ENCODE assay signal across 10 cellular contexts in the genomic region with DNA sequence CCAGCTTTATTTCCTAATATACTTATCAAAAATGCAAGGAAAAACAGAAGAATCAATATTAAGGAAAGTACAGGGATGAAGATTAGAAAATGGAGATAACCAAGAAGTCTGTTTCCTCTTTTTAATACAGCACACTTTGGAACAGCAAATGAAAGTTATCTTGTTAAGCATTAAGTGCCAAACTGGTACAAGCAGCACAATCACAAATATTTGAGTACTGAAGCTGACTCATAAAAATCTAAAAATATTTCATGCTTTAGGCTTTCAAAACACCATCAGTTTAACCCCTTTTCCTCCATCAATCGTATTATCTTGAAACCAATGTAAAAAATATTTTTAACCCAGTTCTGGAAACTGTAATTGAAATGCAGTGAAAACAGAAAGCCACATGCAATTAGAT. TPM values are rescaled to one million over a fixed set of nuclear protein-coding genes. Genes with fewer than 3 reads are reported as not detected.
DNase-seq lines count a peak whose midpoint lies in the region; ATAC-seq and TF ChIP-seq lines count a peak whose summit lies in the region.
"Had no signal": no experiment of that assay in that cellular context is flagged by ENCODE, and none has a peak within 500 bp of the region (broad histone marks: within the 10 kb centered on the region; RNA-seq: fewer than 3 reads in every experiment).

No MANE protein-coding gene starts in this region.

- H3K27me3 Mint-ChIP-seq in naive B cell = no peaks in the 10 kb centered on the region

- TF ChIP-seq CTCF in HCT116 (IDR thresholded peaks at IDR 0.05 in 2 of 3, conservative IDR thresholded peaks at IDR 0.05 in 1 of 3; ENCODE audit: borderline replicate concordance in 1 of 3, insufficient read depth in 1 of 3, low read depth in 2 of 3, low read length in 2 of 3) (no peak), dorsolateral prefrontal cortex (IDR thresholded peaks at IDR 0.05 in 54 of 56, conservative IDR thresholded peaks at IDR 0.05 in 2 of 56; ENCODE audit: low read depth in 1 of 56, partially characterized antibody in 56 of 56) (no peak)

- H3K4me1 ChIP-seq in BLaER1 treated with 17β-estradiol and CSF1 and Interleukin-3, amounts not matched to agents 10 nM and 100 nM = peaks cover 67 to 77% (median 74%) of the 10 kb centered on the region in 10 experiments
- H3K4me1 ChIP-seq in HCT116 (ENCODE audit: control insufficient read depth in 1 of 2, insufficient read depth in 2 of 2, low read length in 2 of 2) = peaks cover 9 to 36% of the 10 kb centered on the region in 2 experiments; a peak in 3 of 4 replicates

- peak overlapping the region; percentile 31 to 79 (median 64) for H3K4me3 Mint-ChIP-seq in naive B cell

- H3K27ac ChIP-seq in BLaER1 treated with 17β-estradiol and CSF1 and Interleukin-3, amounts not matched to agents 10 nM and 100 nM = peak overlapping the region in 7 of 11 experiments; percentile 24 to 95 (median 94); a peak in 10 of 22 replicates
- H3K27ac ChIP-seq in HCT116 (ENCODE audit: low read depth, low read length) (no peak overlapping the region), dorsolateral prefrontal cortex (no peak overlapping the region)

- peaks cover 86% of the 10 kb centered on the region for H3K79me2 ChIP-seq in HCT116 (ENCODE audit: insufficient read depth, low read length)

- no peak overlapping the region for H2AFZ ChIP-seq in HCT116 (ENCODE audit: low read depth, low read length, poor library complexity, severe bottlenecking)

- H3K9me3 Mint-ChIP-seq in naive B cell = peaks cover 0 to 3% (median 0%) of the 10 kb centered on the region in 7 donors

- no TSS peak for BruUV-seq in HCT116 (replicated peaks; lab: Mats Ljungman, UMichigan)

- H3K9me2 ChIP-seq in HCT116 (ENCODE audit: insufficient read depth) = no peaks in the 10 kb centered on the region

- H3K27me3 ChIP-seq in BLaER1 treated with 17β-estradiol and CSF1 and Interleukin-3, amounts not matched to agents 10 nM and 100 nM = no peaks in the 10 kb centered on the region
- H3K27me3 ChIP-seq in HCT116 (ENCODE audit: insufficient read depth, low read length) = no peaks in the 10 kb centered on the region
- no peaks in the 10 kb centered on the region for H3K27me3 ChIP-seq in dorsolateral prefrontal cortex

- no peak for TF ChIP-seq RAD21 in HCT116 (IDR thresholded peaks at IDR 0.05; ENCODE audit: low read depth)

- peaks cover 62 to 85% (median 73%) of the 10 kb centered on the region in 3 donors for H3K4me1 Mint-ChIP-seq in naive B cell

- H3K36me3 ChIP-seq in BLaER1 treated with 17β-estradiol and CSF1 and Interleukin-3, amounts not matched to agents 10 nM and 100 nM = peaks cover 0 to 17% (median 5%) of the 10 kb centered on the region in 11 experiments; a peak in 8 of 22 replicates
- H3K36me3 ChIP-seq in HCT116 (ENCODE audit: control insufficient read depth in 1 of 2, insufficient read depth in 2 of 2, low read length in 2 of 2) = no peaks in the 10 kb centered on the region

- no peak for TF ChIP-seq POLR2A in HCT116 (IDR thresholded peaks at IDR 0.05; ENCODE audit: borderline replicate concordance, extremely low read depth, insufficient read depth, insufficient read length)

- DNase-seq in HCT116 (ENCODE audit: low read depth, low spot score) (no peak), amniotic epithelial cell (ENCODE audit: low read depth) (peak; percentile 44), naive B cell (no peak), dorsolateral prefrontal cortex (no peak), superior temporal gyrus (ENCODE audit: extremely low spot score) (no peak)
- DNase-seq: NCI-H2107 had no signal

- peak overlapping the region; percentile 68 to 96 (median 93) for H3K4me2 ChIP-seq in BLaER1 treated with 17β-estradiol and CSF1 and Interleukin-3, amounts not matched to agents 10 nM and 100 nM
- H3K4me2 ChIP-seq in HCT116 (ENCODE audit: low read length) = peak overlapping the region; percentile 13; the same call in 1 of the 2 replicates

- POLR2A ChIA-PET in HCT116 (lab: Charles Lee) = no interaction called here

- CTCF ChIA-PET in HCT116 (lab: Charles Lee) = interaction anchor here (0.7 kb wide), 1 partner anchor 91 kb away, joined by 3 read pairs; no protein-coding TSS in a partner anchor

- no peaks in the 10 kb centered on the region for H3K36me3 Mint-ChIP-seq in naive B cell

- H3K27ac Mint-ChIP-seq in naive B cell = peak overlapping the region in 4 of 6 donors; percentile 13 to 93 (median 42)

- ATAC-seq in HCT116 (no peak), naive B cell (ENCODE audit: low read depth in 2 of 2) (no peak), HG02870 (IDR thresholded peaks at IDR 0.05; ENCODE audit: unreplicated experiment) (no peak), HG02571 (IDR thresholded peaks at IDR 0.05; ENCODE audit: unreplicated experiment) (no peak)
- ATAC-seq: activated naive CD4-positive, alpha-beta T cell treated with anti-CD3 and anti-CD28 coated beads, Interleukin-2, amount 50 U/mL, for 72 hours had no signal

- RAD21 ChIA-PET in HCT116 (lab: Charles Lee; ENCODE audit: low non-redundant PET in 1 of 2, low total read pairs in 2 of 2, uncharacterized antibody in 2 of 2, unreplicated experiment in 2 of 2) = no interaction called here

- H4K20me1 ChIP-seq in BLaER1 treated with 17β-estradiol and CSF1 and Interleukin-3, amounts not matched to agents 10 nM and 100 nM = peaks cover 16 to 69% (median 51%) of the 10 kb centered on the region in 11 experiments; a peak in 21 of 22 replicates
- peaks cover 22% of the 10 kb centered on the region; the same call in 1 of the 2 replicates for H4K20me1 ChIP-seq in HCT116 (ENCODE audit: insufficient read depth)

- intact Hi-C loops in HCT116 (cut with micrococcal nuclease) (loop anchor here (10.0 kb wide), 1 partner anchor 291 kb away; no protein-coding TSS in a partner anchor), dorsolateral prefrontal cortex (cut with DNase I) (no loop called here)

- peak overlapping the region in 3 of 10 experiments; percentile 96 to 99 (median 99); a peak in 3 of 20 replicates for H3K4me3 ChIP-seq in BLaER1 treated with 17β-estradiol and CSF1 and Interleukin-3, amounts not matched to agents 10 nM and 100 nM
- H3K4me3 ChIP-seq in HCT116 (replicated peaks in 1 of 2; ENCODE audit: low read depth in 1 of 2, low read length in 2 of 2) (no peak overlapping the region), dorsolateral prefrontal cortex (peak overlapping the region in 9 of 59 donors; percentile 3 to 99 (median 96))

- H3K9ac ChIP-seq in BLaER1 treated with 17β-estradiol and CSF1 and Interleukin-3, amounts not matched to agents 10 nM and 100 nM = peak overlapping the region in 4 of 11 experiments; percentile 1 to 41 (median 16); a peak in 6 of 22 replicates
- H3K9ac ChIP-seq in HCT116 (ENCODE audit: low read length) = no peak overlapping the region

- peaks cover 0 to 6% (median 0%) of the 10 kb centered on the region in 11 experiments; a peak in 2 of 22 replicates for H3K9me3 ChIP-seq in BLaER1 treated with 17β-estradiol and CSF1 and Interleukin-3, amounts not matched to agents 10 nM and 100 nM (replicated peaks in 1 of 11)
- no peaks in the 10 kb centered on the region for H3K9me3 ChIP-seq in HCT116 (ENCODE audit: control insufficient read depth in 1 of 2, insufficient read depth in 1 of 2, low read depth in 1 of 2, low read length in 2 of 2)

TF ChIP-seq in HCT116, 20 proteins besides CTCF, POLR2A, EP300 and RAD21:
- TF ChIP-seq, protein P1, sequence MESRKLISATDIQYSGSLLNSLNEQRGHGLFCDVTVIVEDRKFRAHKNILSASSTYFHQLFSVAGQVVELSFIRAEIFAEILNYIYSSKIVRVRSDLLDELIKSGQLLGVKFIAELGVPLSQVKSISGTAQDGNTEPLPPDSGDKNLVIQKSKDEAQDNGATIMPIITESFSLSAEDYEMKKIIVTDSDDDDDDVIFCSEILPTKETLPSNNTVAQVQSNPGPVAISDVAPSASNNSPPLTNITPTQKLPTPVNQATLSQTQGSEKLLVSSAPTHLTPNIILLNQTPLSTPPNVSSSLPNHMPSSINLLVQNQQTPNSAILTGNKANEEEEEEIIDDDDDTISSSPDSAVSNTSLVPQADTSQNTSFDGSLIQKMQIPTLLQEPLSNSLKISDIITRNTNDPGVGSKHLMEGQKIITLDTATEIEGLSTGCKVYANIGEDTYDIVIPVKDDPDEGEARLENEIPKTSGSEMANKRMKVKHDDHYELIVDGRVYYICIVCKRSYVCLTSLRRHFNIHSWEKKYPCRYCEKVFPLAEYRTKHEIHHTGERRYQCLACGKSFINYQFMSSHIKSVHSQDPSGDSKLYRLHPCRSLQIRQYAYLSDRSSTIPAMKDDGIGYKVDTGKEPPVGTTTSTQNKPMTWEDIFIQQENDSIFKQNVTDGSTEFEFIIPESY (IDR thresholded peaks at IDR 0.05; ENCODE audit: extremely low read depth, insufficient replicate concordance, low read length) = no peak
- TF ChIP-seq ELF1 (IDR thresholded peaks at IDR 0.05; ENCODE audit: borderline replicate concordance, low read depth) (no peak), POLR2AphosphoS5 (IDR thresholded peaks at IDR 0.05; ENCODE audit: low read depth, low read length) (no peak), TCF7L2 (IDR thresholded peaks at IDR 0.05; ENCODE audit: borderline replicate concordance, extremely low read depth, insufficient read depth, insufficient read length) (no peak), SIN3A (IDR thresholded peaks at IDR 0.05; ENCODE audit: low read depth) (no peak), CBX3 (IDR thresholded peaks at IDR 0.05; ENCODE audit: low read depth) (no peak), YY1 (IDR thresholded peaks at IDR 0.05; ENCODE audit: extremely low read depth, insufficient replicate concordance, low read depth, low read length) (no peak), JUND (IDR thresholded peaks at IDR 0.05) (no peak), SP1 (IDR thresholded peaks at IDR 0.05; ENCODE audit: low read depth) (no peak), FOSL1 (IDR thresholded peaks at IDR 0.05; ENCODE audit: low read depth) (no peak)
- TF ChIP-seq, protein P2, sequence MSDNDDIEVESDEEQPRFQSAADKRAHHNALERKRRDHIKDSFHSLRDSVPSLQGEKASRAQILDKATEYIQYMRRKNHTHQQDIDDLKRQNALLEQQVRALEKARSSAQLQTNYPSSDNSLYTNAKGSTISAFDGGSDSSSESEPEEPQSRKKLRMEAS (IDR thresholded peaks at IDR 0.05) = no peak
- TF ChIP-seq, protein P3, sequence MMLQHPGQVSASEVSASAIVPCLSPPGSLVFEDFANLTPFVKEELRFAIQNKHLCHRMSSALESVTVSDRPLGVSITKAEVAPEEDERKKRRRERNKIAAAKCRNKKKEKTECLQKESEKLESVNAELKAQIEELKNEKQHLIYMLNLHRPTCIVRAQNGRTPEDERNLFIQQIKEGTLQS (IDR thresholded peaks at IDR 0.05) = no peak
TF ChIP-seq in HCT116: peak in this region for 0.

RNA-seq across cellular contexts. Expression of a gene that starts 2.7 kb away (rescaled TPM):
- 52.0 TPM for total RNA-seq in HCT116 (2021; ENCODE audit: unreplicated experiment)
- polyA plus RNA-seq in HCT116 (2012) = 25.7 and 25.8 TPM in 2 replicates
- polyA plus RNA-seq in naive B cell (ENCODE audit: low read depth in 6 of 6) = 10 to 100 TPM; 35.9 to 48.0 (median 41.5) TPM
- 100 to 1,000 TPM in 107 of 120 experiments, 10 to 100 TPM in 13; 88.4 to 136 (median 113) TPM for total RNA-seq in dorsolateral prefrontal cortex

Comparison
In these comparisons a context has a peak if more than half of its experiments do, and no peak if none do; other contexts are left out.
1. H3K27ac ChIP-seq: peak in BLaER1 treated with 17β-estradiol and CSF1 and Interleukin-3, amounts not matched to agents 10 nM and 100 nM (7 of 11); none in HCT116 (single experiment) and dorsolateral prefrontal cortex (0 of 59).